ENCODE assay signal across 19 cellular contexts in genomic region chr2:30777662-30778505, GRCh38. TPM values are rescaled to one million over a fixed set of nuclear protein-coding genes. Genes with fewer than 3 reads are reported as not detected.
"Had no signal": no experiment of that assay in that cellular context is flagged by ENCODE, and none has a peak within 500 bp of the region (broad histone marks: within the 10 kb centered on the region; RNA-seq: fewer than 3 reads in every experiment).

No MANE protein-coding gene starts in this region.

- H3K4me3 ChIP-seq: skin epidermis had no signal

- DNase-seq: activated CD4-positive, alpha-beta T cell treated with anti-CD3 and anti-CD28 coated beads, Interleukin-2, amount 10 ng/mL, durations not matched to agents 7 days and 5 days; activated naive CD4-positive, alpha-beta T cell treated with Interleukin-2 at 50 U/mL for 16 hours; anterior cingulate cortex; brain microvascular endothelial cell; cortex of kidney; effector CD8-positive, alpha-beta T cell; foreskin melanocyte; immature natural killer cell; mammary epithelial cell; nucleus accumbens; right cardiac atrium; stimulated activated CD4-positive, alpha-beta T cell treated with anti-CD3 and anti-CD28 coated beads, Interleukin-4, amount 100 ng/mL, for 4 hours; stimulated activated naive CD4-positive, alpha-beta T cell treated with Interleukin-2 at 50 U/mL for 16 hours; T-helper 17 cell; trophoblast cell had no signal

- ATAC-seq: activated T-helper 17 cell treated with anti-CD3 and anti-CD28 coated beads, Interleukin-2, amount 50 U/mL, for 72 hours; natural killer cell treated with Interleukin-12 subunit alpha and Interleukin-12 subunit beta and Interleukin-15 and Interleukin-18, amount 100 ng/mL, for 72 hours; right cardiac atrium; T-helper 17 cell had no signal

- H3K36me3 ChIP-seq: brain microvascular endothelial cell had no signal

- H3K27ac ChIP-seq: brain microvascular endothelial cell, skin epidermis had no signal

RNA-seq across cellular contexts. Expression of gene CAPN13, which starts 29.4 kb away (rescaled TPM):
- total RNA-seq: activated CD4-positive, alpha-beta T cell treated with anti-CD3 and anti-CD28 coated beads, Interleukin-2, amount 10 ng/mL, durations not matched to agents 7 days and 5 days; activated T-helper 17 cell treated with anti-CD3 and anti-CD28 coated beads, Interleukin-2, amount 50 U/mL, for 72 hours; fibroblast of lung; natural killer cell treated with Interleukin-12 subunit alpha and Interleukin-12 subunit beta and Interleukin-15 and Interleukin-18, amount 100 ng/mL, for 72 hours; right cardiac atrium; T-helper 17 cell had no signal
- polyA plus RNA-seq: fibroblast of lung, immature natural killer cell, mammary epithelial cell, right cardiac atrium had no signal
